ENCODE assay signal across 18 cellular contexts in genomic region chr20:59484228-59484627, GRCh38.
DNase-seq lines count a peak whose midpoint lies in the region; ATAC-seq, FAIRE-seq and TF ChIP-seq lines count a peak whose summit lies in the region.
"Had no signal": no experiment of that assay in that cellular context is flagged by ENCODE, and none has a peak within 500 bp of the region (broad histone marks: within the 10 kb centered on the region; RNA-seq: fewer than 3 reads in every experiment).

No MANE protein-coding gene starts in this region.

- no peaks in the 10 kb centered on the region for H3K9me3 ChIP-seq in smooth muscle cell (replicated peaks; ENCODE audit: low read depth)
- H3K9me3 ChIP-seq: BLaER1 treated with 17β-estradiol and CSF1 and Interleukin-3, amounts not matched to agents 10 nM and 100 nM had no signal

- H3K36me3 ChIP-seq in smooth muscle cell (ENCODE audit: low read depth), result no peaks in the 10 kb centered on the region
- H3K36me3 ChIP-seq: BLaER1 treated with 17β-estradiol and CSF1 and Interleukin-3, amounts not matched to agents 10 nM and 100 nM had no signal

- no peaks in the 10 kb centered on the region for H3F3A ChIP-seq in smooth muscle cell (ENCODE audit: low read depth)

- no peaks in the 10 kb centered on the region for H3K9me3 Mint-ChIP-seq in neural crest cell
- no peaks in the 10 kb centered on the region for H3K9me3 Mint-ChIP-seq in stimulated activated effector memory CD8-positive, alpha-beta T cell treated with anti-CD3 and anti-CD28 coated beads, Interleukin-12 subunit alpha, Interleukin-12 subunit beta, amount 100 ng/mL, for 72 hours
- H3K9me3 Mint-ChIP-seq: CD8-positive, alpha-beta T cell had no signal

- no peaks in the 10 kb centered on the region for H3K79me2 ChIP-seq in smooth muscle cell (ENCODE audit: low read depth)

- peaks cover 17% of the 10 kb centered on the region for H3K4me1 Mint-ChIP-seq in neural crest cell
- no peaks in the 10 kb centered on the region for H3K4me1 Mint-ChIP-seq in stimulated activated effector memory CD8-positive, alpha-beta T cell treated with anti-CD3 and anti-CD28 coated beads, Interleukin-12 subunit alpha, Interleukin-12 subunit beta, amount 100 ng/mL, for 72 hours
- H3K4me1 Mint-ChIP-seq: B cell had no signal

- H3K4me3 ChIP-seq in coronary artery (no peak overlapping the region), smooth muscle cell (no peak overlapping the region)
- H3K4me3 ChIP-seq: BLaER1 treated with 17β-estradiol and CSF1 and Interleukin-3, amounts not matched to agents 10 nM and 100 nM; GM12878 had no signal

- H3K4me2 ChIP-seq in smooth muscle cell, result no peak overlapping the region
- H3K4me2 ChIP-seq: BLaER1 treated with 17β-estradiol and CSF1 and Interleukin-3, amounts not matched to agents 10 nM and 100 nM had no signal

- H3K27ac ChIP-seq in coronary artery, result no peak overlapping the region
- no peak overlapping the region for H3K27ac ChIP-seq in smooth muscle cell (ENCODE audit: low read depth)
- H3K27ac ChIP-seq: BLaER1 treated with 17β-estradiol and CSF1 and Interleukin-3, amounts not matched to agents 10 nM and 100 nM had no signal

- H2AFZ ChIP-seq in smooth muscle cell (ENCODE audit: low read depth), result no peak overlapping the region

- ATAC-seq in stimulated activated effector memory CD8-positive, alpha-beta T cell treated with anti-CD3 and anti-CD28 coated beads, Interleukin-12 subunit alpha, Interleukin-12 subunit beta, amount 100 ng/mL, for 72 hours, result peak; percentile 32
- ATAC-seq: CD8-positive, alpha-beta T cell; GM12878; HCT116; HepG2 had no signal

- no peaks in the 10 kb centered on the region for H4K20me1 ChIP-seq in smooth muscle cell (ENCODE audit: low read depth)
- H4K20me1 ChIP-seq: BLaER1 treated with 17β-estradiol and CSF1 and Interleukin-3, amounts not matched to agents 10 nM and 100 nM had no signal

- H3K27me3 Mint-ChIP-seq in neural crest cell (ENCODE audit: low read depth), result no peaks in the 10 kb centered on the region

- TF ChIP-seq CTCF in coronary artery (IDR thresholded peaks at IDR 0.05) (no peak), neural crest cell (conservative IDR thresholded peaks at IDR 0.05) (no peak), smooth muscle cell (IDR thresholded peaks at IDR 0.05; ENCODE audit: borderline replicate concordance, insufficient read depth, poor library complexity, severe bottlenecking) (no peak)

- no peak overlapping the region for H3K4me3 Mint-ChIP-seq in neural crest cell
- no peak overlapping the region for H3K4me3 Mint-ChIP-seq in stimulated activated effector memory CD8-positive, alpha-beta T cell treated with anti-CD3 and anti-CD28 coated beads, Interleukin-12 subunit alpha, Interleukin-12 subunit beta, amount 100 ng/mL, for 72 hours
- H3K4me3 Mint-ChIP-seq: B cell; CD8-positive, alpha-beta T cell; HFFc6 had no signal

- FAIRE-seq in HTR-8/SVneo (lab: Jason Lieb, UNC), result peak; percentile 46
- FAIRE-seq: GM12878, HepG2 had no signal

- no peak overlapping the region for H3K9ac ChIP-seq in smooth muscle cell (ENCODE audit: low read depth)
- H3K9ac ChIP-seq: BLaER1 treated with 17β-estradiol and CSF1 and Interleukin-3, amounts not matched to agents 10 nM and 100 nM had no signal

- WGBS in smooth muscle cell (ENCODE audit: low lambda C conversion rate), result 92% methylated on average over 6 of the region's 6 CpGs

- no peak for DNase-seq in HTR-8/SVneo (ENCODE audit: insufficient read length, low spot score)
- DNase-seq in coronary artery (ENCODE audit: low spot score), result peak; percentile 57
- DNase-seq in neural crest cell (ENCODE audit: low read depth, low spot score), result no peak
- no peak for DNase-seq in stimulated activated effector memory CD8-positive, alpha-beta T cell treated with anti-CD3 and anti-CD28 coated beads, Interleukin-12 subunit alpha, Interleukin-12 subunit beta, amount 100 ng/mL, for 72 hours (ENCODE audit: low spot score in 2 of 2)
- DNase-seq in smooth muscle cell (lab: John Stamatoyannopoulos, UW; ENCODE audit: unreplicated experiment), result no peak
- DNase-seq in superior temporal gyrus (ENCODE audit: extremely low spot score), result no peak
- no peak for DNase-seq in germinal center (ENCODE audit: low spot score)
- DNase-seq: Calu3; CD8-positive, alpha-beta T cell; DMS79 treated with DMSO at 0.1 percent for 48 hours; GOT3; H7; HFFc6 had no signal

- H3K36me3 Mint-ChIP-seq in neural crest cell (ENCODE audit: low read depth), result no peaks in the 10 kb centered on the region
- H3K36me3 Mint-ChIP-seq in stimulated activated effector memory CD8-positive, alpha-beta T cell treated with anti-CD3 and anti-CD28 coated beads, Interleukin-12 subunit alpha, Interleukin-12 subunit beta, amount 100 ng/mL, for 72 hours, result no peaks in the 10 kb centered on the region
- H3K36me3 Mint-ChIP-seq: CD8-positive, alpha-beta T cell had no signal

- peak overlapping the region; percentile 39 for H3K27ac Mint-ChIP-seq in neural crest cell (ENCODE audit: unreplicated experiment)
- no peak overlapping the region for H3K27ac Mint-ChIP-seq in stimulated activated effector memory CD8-positive, alpha-beta T cell treated with anti-CD3 and anti-CD28 coated beads, Interleukin-12 subunit alpha, Interleukin-12 subunit beta, amount 100 ng/mL, for 72 hours
- H3K27ac Mint-ChIP-seq: B cell; CD8-positive, alpha-beta T cell; HFFc6 had no signal

- no peaks in the 10 kb centered on the region for H3K4me1 ChIP-seq in smooth muscle cell (ENCODE audit: low read depth)

- H3K27me3 ChIP-seq in smooth muscle cell (ENCODE audit: low read depth), result peaks cover 3% of the 10 kb centered on the region
- H3K27me3 ChIP-seq: BLaER1 treated with 17β-estradiol and CSF1 and Interleukin-3, amounts not matched to agents 10 nM and 100 nM had no signal
